In the genomic region with DNA sequence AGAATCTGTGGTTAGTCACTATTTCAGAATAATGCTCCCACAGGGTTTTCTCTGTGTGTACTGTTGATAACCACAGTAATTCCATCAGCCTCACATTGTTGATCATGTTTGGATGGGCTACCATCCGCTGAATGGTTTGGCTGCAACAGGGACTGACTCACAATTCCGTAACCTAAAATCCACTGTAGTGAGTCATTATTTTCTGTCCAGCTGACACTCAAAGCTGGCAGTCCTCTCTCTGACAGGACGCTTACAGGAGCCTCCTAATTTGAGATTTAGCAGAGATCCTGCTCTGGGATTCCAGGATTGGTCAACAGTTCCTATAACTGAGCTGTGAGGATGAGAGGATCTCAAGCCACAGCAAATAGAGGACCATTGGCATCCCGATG, we compare ENCODE assay signal across 11 cellular contexts. TPM values are rescaled to one million over a fixed set of nuclear protein-coding genes. Genes with fewer than 3 reads are reported as not detected.
DNase-seq lines count a peak whose midpoint lies in the region; ATAC-seq and TF ChIP-seq lines count a peak whose summit lies in the region.
"Had no signal": no experiment of that assay in that cellular context is flagged by ENCODE, and none has a peak within 500 bp of the region (broad histone marks: within the 10 kb centered on the region; RNA-seq: fewer than 3 reads in every experiment).

No MANE protein-coding gene starts in this region.

- peak; percentile 95 for DNase-seq in GM23248
- peak; percentile 95 for DNase-seq in amniotic epithelial cell (ENCODE audit: low read depth)
- DNase-seq in Right ventricle myocardium inferior (ENCODE audit: missing footprints): no peak
- DNase-seq in sigmoid colon: peak; percentile 82
- DNase-seq in spleen: no peak
- no peak for DNase-seq in T-helper 2 cell treated with Interferon-gamma antibody and Interleukin-4, amounts not matched to agents 5 μg/mL and 100 μg/mL, for 36 hours (ENCODE audit: low spot score)
- no peak for DNase-seq in activated gamma-delta T cell treated with Interleukin-2 at 50 U/mL for 16 hours
- DNase-seq: naive thymus-derived CD4-positive, alpha-beta T cell; NCI-H510A had no signal

- H3K36me3 Mint-ChIP-seq in T-helper 2 cell treated with Interferon-gamma antibody and Interleukin-4, amounts not matched to agents 5 μg/mL and 100 μg/mL, for 36 hours (ENCODE audit: low read depth): no peaks in the 10 kb centered on the region
- H3K36me3 Mint-ChIP-seq: naive thymus-derived CD4-positive, alpha-beta T cell had no signal

- no peak for TF ChIP-seq EP300 in sigmoid colon (IDR thresholded peaks at IDR 0.05)

- H3K79me2 ChIP-seq in GM23248 (ENCODE audit: insufficient read depth): no peaks in the 10 kb centered on the region

- no peak for TF ChIP-seq POLR2A in sigmoid colon (IDR thresholded peaks at IDR 0.05)
- no peak for TF ChIP-seq POLR2A in spleen (IDR thresholded peaks at IDR 0.05)

- H3K36me3 ChIP-seq in GM23248 (ENCODE audit: low read depth): no peaks in the 10 kb centered on the region
- H3K36me3 ChIP-seq in sigmoid colon: no peaks in the 10 kb centered on the region
- no peaks in the 10 kb centered on the region for H3K36me3 ChIP-seq in spleen

- WGBS in GM23248 (ENCODE audit: low coverage in 1 of 2, low lambda C conversion rate in 2 of 2, missing lambda C conversion rate in 2 of 2), 2 experiments: 0 to 1% methylated on average over 4 of the region's 4 CpGs
- 64 to 79% methylated on average over 4 of the region's 4 CpGs for WGBS in sigmoid colon, 2 donors
- 71 to 82% (median 76%) methylated on average over 4 of the region's 4 CpGs for WGBS in spleen, 5 donors

- intact Hi-C loops in Right ventricle myocardium inferior (cut with DNase I) (loop anchor here (5.0 kb wide), 1 partner anchor 56 kb away; no protein-coding TSS in a partner anchor), sigmoid colon (cut with DNase I) (no loop called here), spleen (cut with DNase I; ENCODE audit: low total_unique reads) (no loop called here)

- no peak overlapping the region for H2AFZ ChIP-seq in GM23248

- in situ Hi-C loops in GM23248 (cut with MboI): no loop called here

- H3K4me3 ChIP-seq in GM23248: no peak overlapping the region
- no peak overlapping the region for H3K4me3 ChIP-seq in sigmoid colon
- H3K4me3 ChIP-seq in spleen: no peak overlapping the region

- H3K4me3 Mint-ChIP-seq in T-helper 2 cell treated with Interferon-gamma antibody and Interleukin-4, amounts not matched to agents 5 μg/mL and 100 μg/mL, for 36 hours: no peak overlapping the region
- H3K4me3 Mint-ChIP-seq: central memory CD8-positive, alpha-beta T cell; naive thymus-derived CD4-positive, alpha-beta T cell had no signal

- peaks cover 6% of the 10 kb centered on the region for H3K27me3 Mint-ChIP-seq in T-helper 2 cell treated with Interferon-gamma antibody and Interleukin-4, amounts not matched to agents 5 μg/mL and 100 μg/mL, for 36 hours (ENCODE audit: low read depth)

- peaks cover 10% of the 10 kb centered on the region; the same call in 1 of the 2 replicates for H3K27me3 ChIP-seq in GM23248 (replicated peaks; ENCODE audit: insufficient read depth)
- H3K27me3 ChIP-seq in sigmoid colon: no peaks in the 10 kb centered on the region
- H3K27me3 ChIP-seq in spleen (replicated peaks in 1 of 7): peaks cover 0 to 2% (median 0%) of the 10 kb centered on the region in 7 donors

- TF ChIP-seq CTCF in sigmoid colon (IDR thresholded peaks at IDR 0.05) (no peak), spleen (IDR thresholded peaks at IDR 0.05 in 8 of 11, conservative IDR thresholded peaks at IDR 0.05 in 3 of 11) (no peak)

- H3K9me3 ChIP-seq in GM23248 (ENCODE audit: low read depth) (no peaks in the 10 kb centered on the region), sigmoid colon (no peaks in the 10 kb centered on the region), spleen (no peaks in the 10 kb centered on the region)

- H3K9me2 ChIP-seq in GM23248 (ENCODE audit: insufficient read depth): no peaks in the 10 kb centered on the region

- H3F3A ChIP-seq in GM23248 (ENCODE audit: insufficient read depth): peaks cover 18% of the 10 kb centered on the region

- H3K9ac ChIP-seq in GM23248: no peak overlapping the region

- H3K4me1 Mint-ChIP-seq in T-helper 2 cell treated with Interferon-gamma antibody and Interleukin-4, amounts not matched to agents 5 μg/mL and 100 μg/mL, for 36 hours (ENCODE audit: low read depth): peaks cover under 1% of the 10 kb centered on the region
- H3K4me1 Mint-ChIP-seq: central memory CD8-positive, alpha-beta T cell; naive thymus-derived CD4-positive, alpha-beta T cell had no signal

- H3K4me1 ChIP-seq in GM23248 (ENCODE audit: insufficient read depth) (peaks cover 15% of the 10 kb centered on the region), sigmoid colon (peaks cover 0 to 15% (median 0%) of the 10 kb centered on the region in 4 donors), spleen (no peaks in the 10 kb centered on the region)

- H3K27ac ChIP-seq in GM23248: no peak overlapping the region
- H3K27ac ChIP-seq in sigmoid colon: peak overlapping the region in 2 of 4 donors; percentile 27 to 40
- H3K27ac ChIP-seq in spleen: no peak overlapping the region

- H3K4me2 ChIP-seq in GM23248 (ENCODE audit: unreplicated experiment): peak overlapping the region; percentile 28

- no peaks in the 10 kb centered on the region for H4K20me1 ChIP-seq in GM23248 (ENCODE audit: insufficient read depth)

- peak; percentile 90 for ATAC-seq in Right ventricle myocardium inferior
- ATAC-seq in GM19328 (IDR thresholded peaks at IDR 0.05; ENCODE audit: unreplicated experiment): no peak
- ATAC-seq: naive thymus-derived CD4-positive, alpha-beta T cell had no signal

- no peaks in the 10 kb centered on the region for H3K9me3 Mint-ChIP-seq in T-helper 2 cell treated with Interferon-gamma antibody and Interleukin-4, amounts not matched to agents 5 μg/mL and 100 μg/mL, for 36 hours
- H3K9me3 Mint-ChIP-seq: central memory CD8-positive, alpha-beta T cell; naive thymus-derived CD4-positive, alpha-beta T cell had no signal

- no peak overlapping the region for H3K27ac Mint-ChIP-seq in T-helper 2 cell treated with Interferon-gamma antibody and Interleukin-4, amounts not matched to agents 5 μg/mL and 100 μg/mL, for 36 hours
- H3K27ac Mint-ChIP-seq: naive thymus-derived CD4-positive, alpha-beta T cell had no signal

RNA-seq across cellular contexts. Expression of gene VWA2, which starts 32.7 kb away (rescaled TPM):
- total RNA-seq in GM23248 (2014; rRNA removed; shearing (Covaris generic)): not detected in 2 replicates
- polyA plus RNA-seq in GM23248 (2016; fragmentation: Nextera tagmentation; extraction: Ambion mirVana): not detected in 2 replicates
- not detected for total RNA-seq in Right ventricle myocardium inferior
- under 1 TPM in 2 of 4 donors, not detected in 2; 0.36 to 0.55 TPM for total RNA-seq in sigmoid colon
- 1 to 10 TPM in 1 of 3 donors, under 1 TPM in 1, not detected in 1; 0.23 to 1.3 TPM for polyA plus RNA-seq in sigmoid colon
- 1 to 10 TPM in 4 of 7 donors, under 1 TPM in 2, not detected in 1; 0.46 to 1.9 (median 1.3) TPM for total RNA-seq in spleen
- under 1 TPM; 0.02 to 0.22 (median 0.07) TPM for polyA plus RNA-seq in spleen
- polyA plus RNA-seq: naive thymus-derived CD4-positive, alpha-beta T cell had no signal

Comparison
In these comparisons a context has a peak if more than half of its experiments do, and no peak if none do; other contexts are left out.
1. DNase-seq: peak in GM23248 (single experiment), amniotic epithelial cell (single experiment) and sigmoid colon (single experiment); none in Right ventricle myocardium inferior (single experiment), spleen (single experiment), T-helper 2 cell treated with Interferon-gamma antibody and Interleukin-4, amounts not matched to agents 5 μg/mL and 100 μg/mL, for 36 hours (single experiment) and activated gamma-delta T cell treated with Interleukin-2 at 50 U/mL for 16 hours (single experiment).